Comparison of ENCODE assay signal across 13 cellular contexts in the genomic region with DNA sequence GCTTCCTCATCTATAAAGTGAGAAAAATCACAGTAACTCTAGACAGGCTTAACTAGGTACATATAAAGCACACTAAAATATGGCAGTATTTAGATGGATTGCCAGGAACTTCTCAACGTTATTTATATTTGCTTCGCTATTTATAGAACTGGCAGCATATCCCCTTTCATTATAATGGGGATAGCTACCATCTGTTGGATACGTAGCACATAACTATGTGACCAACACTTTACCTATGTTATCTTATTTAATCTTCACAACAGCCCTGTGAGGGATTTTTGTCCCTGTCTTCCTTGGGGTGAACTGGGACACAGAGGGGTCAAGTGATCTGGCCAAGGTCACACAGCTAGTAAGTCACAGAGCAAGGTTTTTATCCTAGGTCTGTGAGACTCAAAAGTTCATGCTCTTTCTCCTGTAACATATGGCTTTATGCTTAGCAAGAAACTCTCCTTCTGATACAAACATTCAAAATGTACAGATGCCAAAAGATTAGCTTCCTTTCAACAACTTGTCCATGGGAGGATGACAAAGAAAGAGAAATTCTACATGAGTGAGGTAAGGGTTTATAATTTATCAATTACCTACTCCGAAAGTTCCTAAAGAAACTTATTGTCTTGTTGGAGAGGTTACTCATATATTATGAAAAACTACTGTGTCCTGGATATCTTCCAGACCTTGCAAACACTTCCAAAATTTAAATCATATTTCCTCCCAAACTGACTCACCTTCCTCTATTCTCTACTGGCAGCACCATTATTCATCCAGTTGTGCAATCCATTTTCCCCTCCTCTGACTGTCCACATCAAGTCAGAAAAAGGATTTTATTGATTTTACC.
DNase-seq lines count a peak whose midpoint lies in the region; ATAC-seq, FAIRE-seq and TF ChIP-seq lines count a peak whose summit lies in the region.
"Had no signal": no experiment of that assay in that cellular context is flagged by ENCODE, and none has a peak within 500 bp of the region (broad histone marks: within the 10 kb centered on the region; RNA-seq: fewer than 3 reads in every experiment).

No MANE protein-coding gene starts in this region.

- no TSS peak for BruUV-seq in endothelial cell of umbilical vein (replicated peaks; lab: Mats Ljungman, UMichigan)

- POLR2A ChIA-PET in endothelial cell of umbilical vein (lab: Charles Lee), result no interaction called here

- H2BK12ac ChIP-seq in mesenchymal stem cell (ENCODE audit: low read length in 2 of 2), result no peak overlapping the region

- no peak overlapping the region for H3K23ac ChIP-seq in mesenchymal stem cell (ENCODE audit: low read length in 2 of 2)

- no peaks in the 10 kb centered on the region for H3K79me2 ChIP-seq in endothelial cell of umbilical vein (ENCODE audit: control insufficient read depth, insufficient read depth, low read length)
- H3K79me2 ChIP-seq: hepatocyte, parathyroid adenoma had no signal

- no peak overlapping the region for H2AFZ ChIP-seq in endothelial cell of umbilical vein (ENCODE audit: low read depth, low read length)
- H2AFZ ChIP-seq in mesenchymal stem cell (ENCODE audit: low read depth, low read length), result no peak overlapping the region
- H2AFZ ChIP-seq: hepatocyte, parathyroid adenoma had no signal

- no peak overlapping the region for H2BK15ac ChIP-seq in mesenchymal stem cell (ENCODE audit: low read depth, poor library complexity, severe bottlenecking)

- H3K27ac ChIP-seq in endothelial cell of umbilical vein (ENCODE audit: insufficient read depth, low read depth, low read length) (peak overlapping the region; percentile 99), mesenchymal stem cell (ENCODE audit: low read length, poor library complexity, severe bottlenecking) (peak overlapping the region; percentile 32)
- H3K27ac ChIP-seq: hepatocyte, parathyroid adenoma had no signal

- no peak overlapping the region for H2BK120ac ChIP-seq in mesenchymal stem cell (ENCODE audit: low read depth, low read length)

- TF ChIP-seq CTCF in endothelial cell of umbilical vein (IDR thresholded peaks at IDR 0.05; ENCODE audit: extremely low read depth in 1 of 2, insufficient read depth in 1 of 2, low read depth in 1 of 2, low read length in 2 of 2), result no peak

- H3K4me2 ChIP-seq in endothelial cell of umbilical vein (ENCODE audit: insufficient read depth, low read length) (peak overlapping the region; percentile 81), mesenchymal stem cell (ENCODE audit: low read length, poor library complexity, severe bottlenecking) (no peak overlapping the region)
- H3K4me2 ChIP-seq: hepatocyte had no signal

- no peak overlapping the region for H4K91ac ChIP-seq in mesenchymal stem cell (ENCODE audit: low read length)

- no peak for ATAC-seq in HG02798 (IDR thresholded peaks at IDR 0.05; ENCODE audit: poor library complexity, unreplicated experiment)

- no peak overlapping the region for H3K4ac ChIP-seq in mesenchymal stem cell (ENCODE audit: low read depth in 1 of 2, low read length in 2 of 2)

- no peak overlapping the region for H2BK5ac ChIP-seq in mesenchymal stem cell (ENCODE audit: low read depth, low read length, poor library complexity, severe bottlenecking)

- H3K9ac ChIP-seq in endothelial cell of umbilical vein (replicated peaks; ENCODE audit: extremely low read depth, insufficient read depth, low read length), result peak overlapping the region; percentile 94
- no peak overlapping the region for H3K9ac ChIP-seq in mesenchymal stem cell (ENCODE audit: low read length)
- H3K9ac ChIP-seq: parathyroid adenoma had no signal

- H3K27me3 ChIP-seq in endothelial cell of umbilical vein (ENCODE audit: control insufficient read depth in 2 of 2, insufficient read depth in 2 of 2, low read length in 2 of 2) (no peaks in the 10 kb centered on the region), mesenchymal stem cell (ENCODE audit: control insufficient read depth in 1 of 2, insufficient read depth in 1 of 2, low read length in 2 of 2) (no peaks in the 10 kb centered on the region)
- H3K27me3 ChIP-seq: hepatocyte had no signal

- H3K4me3 ChIP-seq in endothelial cell of umbilical vein (replicated peaks in 1 of 3; ENCODE audit: insufficient read depth in 1 of 3, low read depth in 1 of 3, low read length in 3 of 3) (peak overlapping the region in 1 of 3 experiments; percentile 23), mesenchymal stem cell (ENCODE audit: insufficient read depth in 1 of 2, low read depth in 1 of 2, low read length in 2 of 2) (no peak overlapping the region)
- H3K4me3 ChIP-seq: hepatocyte had no signal

- FAIRE-seq in endothelial cell of umbilical vein (lab: Jason Lieb, UNC), result peak; percentile 82
- FAIRE-seq in HTR-8/SVneo (lab: Jason Lieb, UNC), result no peak

- no peak overlapping the region for H3K14ac ChIP-seq in mesenchymal stem cell (ENCODE audit: low read length in 2 of 2)

- H3K4me1 ChIP-seq in endothelial cell of umbilical vein (ENCODE audit: control insufficient read depth, extremely low read depth, insufficient read depth, low read length), result peaks cover 25% of the 10 kb centered on the region
- no peaks in the 10 kb centered on the region for H3K4me1 ChIP-seq in mesenchymal stem cell (ENCODE audit: control insufficient read depth, insufficient read depth, low read depth, low read length)
- H3K4me1 ChIP-seq: parathyroid adenoma had no signal

- 37% methylated on average over 3 of the region's 4 CpGs for WGBS in mesenchymal stem cell

- H3K18ac ChIP-seq in mesenchymal stem cell (ENCODE audit: low read depth in 1 of 2, low read length in 2 of 2), result no peak overlapping the region

- no peaks in the 10 kb centered on the region for H3K36me3 ChIP-seq in endothelial cell of umbilical vein (ENCODE audit: control insufficient read depth in 2 of 2, extremely low read depth in 1 of 2, insufficient read depth in 2 of 2, low read length in 2 of 2)
- no peaks in the 10 kb centered on the region for H3K36me3 ChIP-seq in mesenchymal stem cell (ENCODE audit: control insufficient read depth in 1 of 2, insufficient read depth in 2 of 2, low read depth in 1 of 2, low read length in 2 of 2)

- intact Hi-C loops in endothelial cell of umbilical vein (cut with micrococcal nuclease), result loop anchor here (1.0 to 5.0 kb wide), 7 partner anchors 8 to 1542 kb away; partner anchors contain the start of genes ELOVL6 and SEC24B

- CTCF ChIA-PET in endothelial cell of umbilical vein (lab: Charles Lee), result interaction anchor here (1.0 to 2.8 kb wide), 7 partner anchors 13 to 541 kb away, joined by 3 to 13 read pairs (median 4); no protein-coding TSS in a partner anchor

- TF ChIP-seq POLR2A in endothelial cell of umbilical vein (IDR thresholded peaks at IDR 0.05; ENCODE audit: low read depth, low read length), result no peak

- dilution Hi-C loops in endothelial cell of umbilical vein (cut with MboI; ENCODE audit: extremely low pct_ligation_motif_present, low sequenced_read_pairs), result no loop called here

- no peak overlapping the region for H2AK5ac ChIP-seq in mesenchymal stem cell (ENCODE audit: low read length, severe bottlenecking)

- H4K20me1 ChIP-seq in endothelial cell of umbilical vein (replicated peaks; ENCODE audit: control insufficient read depth, extremely low read depth, insufficient read depth, low read length), result no peaks in the 10 kb centered on the region

- DNase-seq in AG20443 (ENCODE audit: low spot score) (peak; percentile 36), NCI-H69 (lab: John Stamatoyannopoulos, UW) (peak; percentile 3), endothelial cell of umbilical vein (ENCODE audit: low read depth, low spot score) (peak; percentile 94), mesenchymal stem cell (peak; percentile 50), KG1 (lab: John Stamatoyannopoulos, UW) (no peak), GM19240 (ENCODE audit: insufficient read length, low spot score) (no peak), HTR-8/SVneo (ENCODE audit: insufficient read length, low spot score) (no peak)
- DNase-seq: cortex of kidney; MM.1S; stimulated activated CD4-positive, alpha-beta T cell treated with anti-CD3 and anti-CD28 coated beads, Interleukin-4, amount 100 ng/mL, for 24 hours had no signal

- H4K8ac ChIP-seq in mesenchymal stem cell (ENCODE audit: low read length), result no peak overlapping the region

- no peaks in the 10 kb centered on the region for H3K79me1 ChIP-seq in mesenchymal stem cell (replicated peaks; ENCODE audit: low read length, poor library complexity, severe bottlenecking)

- no peaks in the 10 kb centered on the region for H3K9me1 ChIP-seq in endothelial cell of umbilical vein (replicated peaks; ENCODE audit: control insufficient read depth, extremely low read depth, insufficient read depth, low read length)

- H3K9me3 ChIP-seq in endothelial cell of umbilical vein (replicated peaks; ENCODE audit: control insufficient read depth, insufficient read depth, low read length), result no peaks in the 10 kb centered on the region
- H3K9me3 ChIP-seq in mesenchymal stem cell (ENCODE audit: control insufficient read depth, low read length), result peaks cover 6% of the 10 kb centered on the region

TF ChIP-seq in endothelial cell of umbilical vein, 7 proteins besides CTCF, POLR2A, EP300 and RAD21:
- peak; percentile 90 for TF ChIP-seq FOS (IDR thresholded peaks at IDR 0.05; ENCODE audit: borderline replicate concordance, insufficient read depth, low read length)
- peak; percentile 98 for TF ChIP-seq JUN (IDR thresholded peaks at IDR 0.05; ENCODE audit: borderline replicate concordance, insufficient read depth, insufficient read length, low read depth)
- peak; percentile 78 for TF ChIP-seq GATA2 (IDR thresholded peaks at IDR 0.05; ENCODE audit: insufficient read depth, insufficient read length, low read depth, low read length)
- peak; percentile 10 for TF ChIP-seq POLR2AphosphoS5 (IDR thresholded peaks at IDR 0.05; ENCODE audit: insufficient read depth, low read depth, low read length)
- peak; percentile 32 for TF ChIP-seq EZH2 (IDR thresholded peaks at IDR 0.05; ENCODE audit: borderline replicate concordance, low read depth, low read length, severe bottlenecking)
- TF ChIP-seq MAX (IDR thresholded peaks at IDR 0.05; ENCODE audit: insufficient read depth, insufficient read length), result no peak
- TF ChIP-seq MYC (IDR thresholded peaks at IDR 0.05; ENCODE audit: low read depth, low read length), result no peak

Comparison
In these comparisons a context has a peak if more than half of its experiments do, and no peak if none do; other contexts are left out.
1. DNase-seq: peak in AG20443 (single experiment), NCI-H69 (single experiment), endothelial cell of umbilical vein (single experiment) and mesenchymal stem cell (single experiment); none in KG1 (single experiment), GM19240 (single experiment) and HTR-8/SVneo (single experiment).